7 cellular contexts compared by ENCODE assay signal in the genomic region with DNA sequence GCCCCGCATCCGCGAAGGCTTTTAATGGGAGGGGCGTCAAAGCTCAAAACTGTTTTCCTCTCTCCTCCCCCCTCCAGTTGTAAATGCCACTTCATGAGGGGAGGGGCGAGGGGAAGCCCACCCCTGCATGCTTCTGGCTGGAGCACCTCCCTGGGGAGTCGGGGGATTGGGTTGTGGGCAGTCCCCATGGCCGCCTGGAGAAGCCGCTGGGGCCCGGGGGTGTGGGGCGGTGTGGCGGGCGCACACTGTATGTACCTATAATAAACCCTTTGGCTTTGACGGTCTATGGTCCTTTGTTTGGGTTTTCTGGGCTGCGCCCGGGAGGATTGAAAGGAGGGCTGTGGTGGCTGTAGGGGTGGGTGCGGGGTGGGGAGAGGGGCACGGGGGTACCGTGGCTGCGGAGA. TPM values are rescaled to one million over a fixed set of nuclear protein-coding genes. Genes with fewer than 3 reads are reported as not detected.
A peak's percentile ranks its signal among the peaks of the same experiment; 100 is the strongest.
DNase-seq lines count a peak whose midpoint lies in the region; ATAC-seq and TF ChIP-seq lines count a peak whose summit lies in the region.

No MANE protein-coding gene starts in this region.

- TF ChIP-seq POLR2A in gastrocnemius medialis (IDR thresholded peaks at IDR 0.05): no peak

- TF ChIP-seq CTCF in VCaP (conservative IDR thresholded peaks at IDR 0.05): no peak
- TF ChIP-seq CTCF in gastrocnemius medialis (IDR thresholded peaks at IDR 0.05 in 4 of 5, conservative IDR thresholded peaks at IDR 0.05 in 1 of 5): no peak

- H3K4me1 ChIP-seq in gastrocnemius medialis: peaks cover 4 to 13% of the 10 kb centered on the region in 2 donors

- H3K27ac ChIP-seq in VCaP: peak overlapping the region; percentile 60; the same call in 1 of the 2 replicates
- peak overlapping the region in 3 of 4 donors; percentile 67 to 88 (median 82) for H3K27ac ChIP-seq in gastrocnemius medialis

- H3K27me3 ChIP-seq in gastrocnemius medialis: no peaks in the 10 kb centered on the region

- peaks cover 0 to 10% of the 10 kb centered on the region in 2 donors for H3K36me3 ChIP-seq in gastrocnemius medialis

- intact Hi-C loops in gastrocnemius medialis (cut with DNase I; ENCODE audit: low total_unique reads): no loop called here

- in situ Hi-C loops in gastrocnemius medialis (cut with MboI; ENCODE audit: low sequenced_read_pairs in 4 of 4): no loop called here

- ATAC-seq in GM18907 (IDR thresholded peaks at IDR 0.05; ENCODE audit: unreplicated experiment): peak; percentile 22
- peak; percentile 11 for ATAC-seq in HG02938 (IDR thresholded peaks at IDR 0.05; ENCODE audit: unreplicated experiment)
- ATAC-seq in gastrocnemius medialis: no peak

- H3K9me3 ChIP-seq in gastrocnemius medialis: no peaks in the 10 kb centered on the region

- peak; percentile 35 for DNase-seq in germinal center (ENCODE audit: low spot score)
- DNase-seq in gastrocnemius medialis: no peak
- DNase-seq in DMS153 treated with DMSO at 0.1 percent for 48 hours (lab: John Stamatoyannopoulos, UW; ENCODE audit: unreplicated experiment): no peak
- DNase-seq in HK-2 (ENCODE audit: unreplicated experiment): no peak

- peak overlapping the region; percentile 62 to 96 (median 88) for H3K4me3 ChIP-seq in gastrocnemius medialis

RNA-seq across cellular contexts. Expression of a gene that starts 0.5 kb away (rescaled TPM):
- 10 to 100 TPM; 11.1 to 24.5 (median 23.6) TPM for total RNA-seq in gastrocnemius medialis

RNA-seq across cellular contexts. Expression of a gene that starts 25.0 kb away (rescaled TPM):
- total RNA-seq in gastrocnemius medialis: 10 to 100 TPM; 34.4 to 46.7 (median 40.5) TPM

Comparison
In these comparisons a context has a peak if more than half of its experiments do, and no peak if none do; other contexts are left out.
1. ATAC-seq: peak in GM18907 (single experiment) and HG02938 (single experiment); none in gastrocnemius medialis (0 of 2).